In genomic region chr9:31969552-31969951, GRCh38 we compare ENCODE assay signal across 24 cellular contexts.
"Had no signal": no experiment of that assay in that cellular context is flagged by ENCODE, and none has a peak within 500 bp of the region (broad histone marks: within the 10 kb centered on the region; RNA-seq: fewer than 3 reads in every experiment).

No MANE protein-coding gene starts in this region.

- DNase-seq: stimulated activated CD4-positive, alpha-beta T cell treated with anti-CD3 and anti-CD28 coated beads, Interleukin-2, amount 100 ng/mL, for 48 hours; stimulated activated CD4-positive, alpha-beta T cell treated with anti-CD3 and anti-CD28 coated beads, Interleukin-4, amount 100 ng/mL, for 1 hour; stimulated activated CD4-positive, alpha-beta T cell treated with anti-CD3 and anti-CD28 coated beads, Interleukin-4, amount 100 ng/mL, for 24 hours; stimulated activated CD4-positive, alpha-beta T cell treated with anti-CD3 and anti-CD28 coated beads, Interleukin-4, amount 100 ng/mL, for 4 hours; stimulated activated CD8-positive, alpha-beta memory T cell treated with anti-CD3 and anti-CD28 coated beads, Interleukin-4, amount 100 ng/mL, for 48 hours; stimulated activated naive B cell treated with anti-CD40 and anti-IgM and Interleukin-4, amounts not matched to agents 10 μg/mL and 1 μg/mL and 100 μg/mL, for 72 hours; stimulated activated naive CD4-positive, alpha-beta T cell; stimulated activated naive CD4-positive, alpha-beta T cell treated with Interleukin-2 at 50 U/mL for 16 hours; stimulated activated naive CD8-positive, alpha-beta T cell treated with anti-CD3 and anti-CD28 coated beads, Interleukin-15, amount 100 ng/mL, for 72 hours; stimulated activated naive CD8-positive, alpha-beta T cell treated with anti-CD3 and anti-CD28 coated beads, Interleukin-15, Interleukin-2, amounts not matched to agents 100 U/mL and 50 U/mL, for 24 hours; stomach; substantia nigra; testis; thyroid gland; tibial artery; transverse colon; trophoblast cell; upper lobe of left lung; upper lobe of right lung; uterus had no signal

- H3K27ac Mint-ChIP-seq: stimulated activated effector memory CD8-positive, alpha-beta T cell treated with anti-CD3 and anti-CD28 coated beads, Interleukin-12 subunit alpha, Interleukin-12 subunit beta, amount 100 ng/mL, for 72 hours; stimulated activated memory B cell treated with anti-CD40 and anti-IgM and Interleukin-4, amounts not matched to agents 10 μg/mL and 1 μg/mL and 100 μg/mL, for 72 hours; stimulated activated naive B cell treated with anti-CD40 and anti-IgM and Interleukin-4, amounts not matched to agents 10 μg/mL and 1 μg/mL and 100 μg/mL, for 72 hours; stimulated activated naive CD8-positive, alpha-beta T cell treated with anti-CD3 and anti-CD28 coated beads, Interleukin-15, amount 100 ng/mL, for 72 hours; stimulated activated naive CD8-positive, alpha-beta T cell treated with anti-CD3 and anti-CD28 coated beads, Interleukin-15, Interleukin-2, amounts not matched to agents 100 ng/mL and 50 ng/mL, for 24 hours; type B pancreatic cell had no signal

- ATAC-seq: stimulated activated effector memory CD8-positive, alpha-beta T cell treated with anti-CD3 and anti-CD28 coated beads, Interleukin-12 subunit alpha, Interleukin-12 subunit beta, amount 100 ng/mL, for 72 hours; stimulated activated memory B cell treated with anti-CD40 and anti-IgM and Interleukin-4, amounts not matched to agents 10 μg/mL and 1 μg/mL and 100 μg/mL, for 72 hours; stimulated activated naive B cell treated with anti-CD40 and anti-IgM and Interleukin-4, amounts not matched to agents 10 μg/mL and 1 μg/mL and 100 μg/mL, for 72 hours; stimulated activated naive CD8-positive, alpha-beta T cell treated with anti-CD3 and anti-CD28 coated beads, Interleukin-15, amount 100 ng/mL, for 72 hours; stimulated activated naive CD8-positive, alpha-beta T cell treated with anti-CD3 and anti-CD28 coated beads, Interleukin-15, Interleukin-2, amounts not matched to agents 100 U/mL and 50 U/mL, for 24 hours; upper lobe of right lung had no signal

- H3K27me3 Mint-ChIP-seq: stimulated activated memory B cell treated with anti-CD40 and anti-IgM and Interleukin-4, amounts not matched to agents 10 μg/mL and 1 μg/mL and 100 μg/mL, for 72 hours; stimulated activated naive B cell treated with anti-CD40 and anti-IgM and Interleukin-4, amounts not matched to agents 10 μg/mL and 1 μg/mL and 100 μg/mL, for 72 hours; stimulated activated naive CD8-positive, alpha-beta T cell treated with anti-CD3 and anti-CD28 coated beads, Interleukin-15, amount 100 ng/mL, for 72 hours; stimulated activated naive CD8-positive, alpha-beta T cell treated with anti-CD3 and anti-CD28 coated beads, Interleukin-15, Interleukin-2, amounts not matched to agents 100 ng/mL and 50 ng/mL, for 24 hours; type B pancreatic cell had no signal

- H3K36me3 Mint-ChIP-seq: stimulated activated effector memory CD8-positive, alpha-beta T cell treated with anti-CD3 and anti-CD28 coated beads, Interleukin-12 subunit alpha, Interleukin-12 subunit beta, amount 100 ng/mL, for 72 hours; stimulated activated memory B cell treated with anti-CD40 and anti-IgM and Interleukin-4, amounts not matched to agents 10 μg/mL and 1 μg/mL and 100 μg/mL, for 72 hours; stimulated activated naive B cell treated with anti-CD40 and anti-IgM and Interleukin-4, amounts not matched to agents 10 μg/mL and 1 μg/mL and 100 μg/mL, for 72 hours; type B pancreatic cell had no signal

- H3K4me1 Mint-ChIP-seq: stimulated activated effector memory CD8-positive, alpha-beta T cell treated with anti-CD3 and anti-CD28 coated beads, Interleukin-12 subunit alpha, Interleukin-12 subunit beta, amount 100 ng/mL, for 72 hours; stimulated activated memory B cell treated with anti-CD40 and anti-IgM and Interleukin-4, amounts not matched to agents 10 μg/mL and 1 μg/mL and 100 μg/mL, for 72 hours; stimulated activated naive B cell treated with anti-CD40 and anti-IgM and Interleukin-4, amounts not matched to agents 10 μg/mL and 1 μg/mL and 100 μg/mL, for 72 hours; stimulated activated naive CD8-positive, alpha-beta T cell treated with anti-CD3 and anti-CD28 coated beads, Interleukin-15, amount 100 ng/mL, for 72 hours had no signal

- H3K4me3 Mint-ChIP-seq: stimulated activated effector memory CD8-positive, alpha-beta T cell treated with anti-CD3 and anti-CD28 coated beads, Interleukin-12 subunit alpha, Interleukin-12 subunit beta, amount 100 ng/mL, for 72 hours; stimulated activated memory B cell treated with anti-CD40 and anti-IgM and Interleukin-4, amounts not matched to agents 10 μg/mL and 1 μg/mL and 100 μg/mL, for 72 hours; stimulated activated naive B cell treated with anti-CD40 and anti-IgM and Interleukin-4, amounts not matched to agents 10 μg/mL and 1 μg/mL and 100 μg/mL, for 72 hours; stimulated activated naive CD8-positive, alpha-beta T cell treated with anti-CD3 and anti-CD28 coated beads, Interleukin-15, amount 100 ng/mL, for 72 hours; stimulated activated naive CD8-positive, alpha-beta T cell treated with anti-CD3 and anti-CD28 coated beads, Interleukin-15, Interleukin-2, amounts not matched to agents 100 ng/mL and 50 ng/mL, for 24 hours; type B pancreatic cell had no signal

- H3K9me3 Mint-ChIP-seq: stimulated activated naive CD8-positive, alpha-beta T cell treated with anti-CD3 and anti-CD28 coated beads, Interleukin-15, Interleukin-2, amounts not matched to agents 100 ng/mL and 50 ng/mL, for 24 hours; type B pancreatic cell had no signal
